11 cellular contexts compared by ENCODE assay signal in the genomic region with DNA sequence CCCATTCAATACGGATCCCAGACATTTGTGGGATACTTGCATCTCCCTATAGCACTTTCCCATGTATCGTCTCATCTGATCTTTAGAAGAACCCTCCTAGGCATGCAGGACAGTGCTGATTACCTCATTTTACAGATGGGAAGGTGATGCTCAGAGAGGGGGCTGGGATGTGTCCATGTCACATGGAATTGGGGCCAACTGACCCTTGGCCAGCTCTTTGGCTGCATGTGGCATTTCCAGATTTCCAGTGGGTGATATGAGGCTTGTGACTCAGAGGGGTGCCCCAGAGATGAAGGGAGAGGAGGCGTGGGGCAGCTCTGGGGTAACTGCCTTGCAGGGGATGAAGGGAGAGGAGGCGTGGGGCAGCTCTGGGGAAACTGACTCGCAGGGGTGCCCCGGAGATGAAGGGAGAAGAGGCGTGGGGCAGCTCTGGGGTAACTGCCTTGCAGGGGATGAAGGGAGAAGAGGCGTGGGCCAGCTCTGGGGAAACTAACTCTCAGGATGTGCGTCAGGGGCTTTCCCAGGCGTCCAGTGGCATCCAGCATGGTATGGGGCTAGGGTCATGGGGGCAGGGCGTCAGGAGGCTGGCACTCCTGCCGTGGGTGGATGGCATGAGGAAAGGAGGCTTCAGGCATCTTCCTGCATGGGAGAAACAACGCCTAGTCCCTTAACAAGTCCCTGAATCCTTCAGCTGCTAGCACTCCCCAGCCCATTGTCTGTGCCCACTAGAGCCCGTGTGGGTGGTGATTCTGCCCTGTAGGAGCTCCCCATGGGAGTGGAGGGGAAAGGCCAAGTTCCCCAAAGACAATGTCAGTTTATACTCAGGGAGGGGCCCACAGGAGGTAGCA. TPM values are rescaled to one million over a fixed set of nuclear protein-coding genes. Genes with fewer than 3 reads are reported as not detected.
DNase-seq lines count a peak whose midpoint lies in the region; ATAC-seq and TF ChIP-seq lines count a peak whose summit lies in the region.
"Had no signal": no experiment of that assay in that cellular context is flagged by ENCODE, and none has a peak within 500 bp of the region (broad histone marks: within the 10 kb centered on the region; RNA-seq: fewer than 3 reads in every experiment).

No MANE protein-coding gene starts in this region.

- H3K36me3 Mint-ChIP-seq in HFFc6 (ENCODE audit: low read depth) = no peaks in the 10 kb centered on the region
- no peaks in the 10 kb centered on the region for H3K36me3 Mint-ChIP-seq in chondrocyte (ENCODE audit: low read depth)
- H3K36me3 Mint-ChIP-seq in neural progenitor cell = no peaks in the 10 kb centered on the region

- H3K4me3 Mint-ChIP-seq in HFFc6 = peak overlapping the region; percentile 83
- H3K4me3 Mint-ChIP-seq in chondrocyte (ENCODE audit: unreplicated experiment) = no peak overlapping the region
- H3K4me3 Mint-ChIP-seq in neural progenitor cell = no peak overlapping the region

- no peaks in the 10 kb centered on the region for H3K9me3 ChIP-seq in neural progenitor cell (ENCODE audit: low read depth)

- H3K79me2 ChIP-seq in neural progenitor cell (ENCODE audit: low read depth) = no peaks in the 10 kb centered on the region

- H3F3A ChIP-seq in neural progenitor cell (ENCODE audit: low read depth) = no peaks in the 10 kb centered on the region

- no peak overlapping the region for H3K9ac ChIP-seq in neural progenitor cell

- H2AFZ ChIP-seq in neural progenitor cell (replicated peaks) = no peak overlapping the region

- H3K9me3 Mint-ChIP-seq in HFFc6 = peaks cover under 1% of the 10 kb centered on the region; the same call in 1 of the 2 replicates
- no peaks in the 10 kb centered on the region for H3K9me3 Mint-ChIP-seq in chondrocyte (ENCODE audit: low read depth)
- peaks cover 1% of the 10 kb centered on the region for H3K9me3 Mint-ChIP-seq in neural progenitor cell

- H3K27me3 Mint-ChIP-seq in HFFc6 (ENCODE audit: insufficient read depth) = peaks cover 3% of the 10 kb centered on the region; the same call in 1 of the 2 replicates
- peaks cover 6% of the 10 kb centered on the region for H3K27me3 Mint-ChIP-seq in chondrocyte (ENCODE audit: low read depth)
- H3K27me3 Mint-ChIP-seq in neural progenitor cell (ENCODE audit: insufficient read depth, low read depth) = peaks cover 5% of the 10 kb centered on the region

- H3K4me1 ChIP-seq in neural progenitor cell = no peaks in the 10 kb centered on the region

- no peak overlapping the region for H3K27ac ChIP-seq in neural progenitor cell

- H3K4me1 Mint-ChIP-seq in HFFc6 (ENCODE audit: low read depth) = peaks cover 42% of the 10 kb centered on the region
- peaks cover 38% of the 10 kb centered on the region for H3K4me1 Mint-ChIP-seq in chondrocyte (ENCODE audit: low read depth)
- peaks cover 14% of the 10 kb centered on the region for H3K4me1 Mint-ChIP-seq in neural progenitor cell

- no peaks in the 10 kb centered on the region for H3K36me3 ChIP-seq in neural progenitor cell

- H3K27ac Mint-ChIP-seq in HFFc6 = peak overlapping the region; percentile 93
- peak overlapping the region; percentile 61 for H3K27ac Mint-ChIP-seq in chondrocyte (ENCODE audit: unreplicated experiment)
- H3K27ac Mint-ChIP-seq in neural progenitor cell = peak overlapping the region; percentile 92

- H4K20me1 ChIP-seq in neural progenitor cell (ENCODE audit: low read depth) = no peaks in the 10 kb centered on the region

- peak; percentile 77 for DNase-seq in CD1c-positive myeloid dendritic cell (ENCODE audit: extremely low spot score)
- peak; percentile 47 for DNase-seq in HFFc6
- DNase-seq in chondrocyte (ENCODE audit: low spot score) = no peak
- DNase-seq in neural progenitor cell (ENCODE audit: low spot score) = no peak
- DNase-seq in COR-L47 (lab: John Stamatoyannopoulos, UW) = no peak
- no peak for DNase-seq in NK-92 (lab: John Stamatoyannopoulos, UW; ENCODE audit: unreplicated experiment)
- DNase-seq: DMS79, foreskin melanocyte, NCI-H1436 had no signal

- no peak overlapping the region for H3K4me2 ChIP-seq in neural progenitor cell

- TF ChIP-seq CTCF in HFFc6 (IDR thresholded peaks at IDR 0.05) (no peak), chondrocyte (IDR thresholded peaks at IDR 0.05) (no peak), neural progenitor cell (IDR thresholded peaks at IDR 0.05) (no peak)

- peaks cover 7% of the 10 kb centered on the region for H3K27me3 ChIP-seq in neural progenitor cell

- ATAC-seq in HG03565 (IDR thresholded peaks at IDR 0.05; ENCODE audit: unreplicated experiment) (no peak), GM19328 (IDR thresholded peaks at IDR 0.05; ENCODE audit: unreplicated experiment) (no peak)

- H3K4me3 ChIP-seq in neural progenitor cell = no peak overlapping the region

RNA-seq across cellular contexts. Expression of a gene that starts 11.9 kb away (rescaled TPM):
- 10 to 100 TPM; 49.1 to 54.8 (median 52.0) TPM for total RNA-seq in HFFc6 (2021; fragmentation: NEBNext Ultra II Directional; extraction: Animal tissue kit (Norgen Biotek cat#: 25700))
- total RNA-seq in chondrocyte (28.8 to 31.8 TPM (median 29.2 TPM) in 3 replicates), neural progenitor cell (ENCODE audit: low replicate concordance) (53.6 and 80.6 TPM in 2 replicates)

RNA-seq across cellular contexts. Expression of a gene that starts 12.5 kb away (rescaled TPM):
- total RNA-seq in HFFc6 (2021; fragmentation: NEBNext Ultra II Directional; extraction: Animal tissue kit (Norgen Biotek cat#: 25700)) = 10 to 100 TPM; 20.4 to 24.1 (median 22.2) TPM
- total RNA-seq in chondrocyte (18.9 to 21.1 TPM (median 18.9 TPM) in 3 replicates), neural progenitor cell (ENCODE audit: low replicate concordance) (9.8 and 10.6 TPM in 2 replicates)

Comparison
In these comparisons a context has a peak if more than half of its experiments do, and no peak if none do; other contexts are left out.
1. DNase-seq: peak in CD1c-positive myeloid dendritic cell (single experiment) and HFFc6 (single experiment); none in chondrocyte (single experiment), neural progenitor cell (single experiment), COR-L47 (single experiment) and NK-92 (single experiment).
2. Peak in every context shown above with its lines, with median percentiles within 50 percentile points of each other: H3K27ac Mint-ChIP-seq.